In genomic region chr2:74072542-74072941, GRCh38 we compare ENCODE assay signal across 1 cellular context.
TF ChIP-seq lines count a peak whose summit lies in the region.

No MANE protein-coding gene starts in this region.

TF ChIP-seq in SK-N-SH, 30 proteins besides CTCF, POLR2A, EP300 and RAD21 (continued from another document):
- TF ChIP-seq ZBTB33 (IDR thresholded peaks at IDR 0.05; ENCODE audit: borderline replicate concordance, low read depth) (no peak), IRF3 (IDR thresholded peaks at IDR 0.05; ENCODE audit: low read depth, low read length) (no peak), REST (IDR thresholded peaks at IDR 0.05; ENCODE audit: low read depth, low read length) (no peak), MAX (IDR thresholded peaks at IDR 0.05; ENCODE audit: low read depth) (no peak), YY1 (IDR thresholded peaks at IDR 0.05; ENCODE audit: low read depth) (no peak), USF2 (IDR thresholded peaks at IDR 0.05; ENCODE audit: borderline replicate concordance, low read depth, low read length) (no peak), PBX3 (IDR thresholded peaks at IDR 0.05) (no peak), RFX5 (IDR thresholded peaks at IDR 0.05; ENCODE audit: low read length) (no peak)
